In the genomic region with DNA sequence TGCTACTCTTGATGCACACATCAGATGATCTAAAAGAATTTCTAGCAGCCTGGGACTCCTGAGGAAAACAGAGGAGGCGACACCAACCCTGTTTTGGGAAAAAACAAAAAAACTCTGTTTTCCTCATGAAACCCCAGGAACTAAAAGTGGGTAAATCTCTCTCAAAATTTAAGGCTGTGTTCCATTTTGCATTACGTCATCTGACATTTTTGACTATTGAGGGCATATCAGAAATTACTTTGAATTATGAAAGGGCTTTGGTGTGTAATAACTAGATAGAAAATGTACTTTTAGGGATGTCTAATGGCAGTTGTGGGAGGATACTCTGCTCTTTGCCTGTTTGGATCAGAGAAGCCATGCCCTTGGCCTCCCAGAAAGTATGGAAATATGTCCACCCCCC, we compare ENCODE assay signal across 7 cellular contexts.
"Had no signal": no experiment of that assay in that cellular context is flagged by ENCODE, and none has a peak within 500 bp of the region (broad histone marks: within the 10 kb centered on the region; RNA-seq: fewer than 3 reads in every experiment).

No MANE protein-coding gene starts in this region.

- FAIRE-seq: H1, H54, HTR-8/SVneo had no signal

- H3K4me3 ChIP-seq: GM23338 had no signal

- H2AFZ ChIP-seq: GM23338 had no signal

- ATAC-seq: GM23338 had no signal

- DNase-seq: H9, HCEC 1CT, KG1 had no signal

- H3K4me2 ChIP-seq: GM23338 had no signal
